In genomic region chr13:40588101-40588500, GRCh38 we compare ENCODE assay signal across 20 cellular contexts.
DNase-seq lines count a peak whose midpoint lies in the region; ATAC-seq, FAIRE-seq and TF ChIP-seq lines count a peak whose summit lies in the region.
"Had no signal": no experiment of that assay in that cellular context is flagged by ENCODE, and none has a peak within 500 bp of the region (broad histone marks: within the 10 kb centered on the region; RNA-seq: fewer than 3 reads in every experiment).

No MANE protein-coding gene starts in this region.

- peak overlapping the region in 4 of 8 donors; percentile 17 to 87 (median 40) for H3K4me3 Mint-ChIP-seq in CD4-positive, alpha-beta memory T cell
- peak overlapping the region in 2 of 4 donors; percentile 1 to 65 for H3K4me3 Mint-ChIP-seq in IgD-negative memory B cell
- no peak overlapping the region for H3K4me3 Mint-ChIP-seq in dendritic cell treated with granulocyte-macrophage colony-stimulating factor and Interleukin-4, amounts not matched to agents 40 ng/mL and 50 ng/mL, for 4 days
- H3K4me3 Mint-ChIP-seq: HFFc6 had no signal

- peaks cover 70 to 95% (median 88%) of the 10 kb centered on the region in 4 donors for H3K4me1 Mint-ChIP-seq in CD4-positive, alpha-beta memory T cell
- peaks cover 61 to 79% (median 66%) of the 10 kb centered on the region in 3 donors for H3K4me1 Mint-ChIP-seq in IgD-negative memory B cell
- H3K4me1 Mint-ChIP-seq in dendritic cell treated with granulocyte-macrophage colony-stimulating factor and Interleukin-4, amounts not matched to agents 40 ng/mL and 50 ng/mL, for 4 days (ENCODE audit: low read depth): peaks cover 73% of the 10 kb centered on the region

- peaks cover 0 to 9% (median 7%) of the 10 kb centered on the region in 8 donors for H3K9me3 Mint-ChIP-seq in CD4-positive, alpha-beta memory T cell
- H3K9me3 Mint-ChIP-seq in IgD-negative memory B cell: peaks cover 0 to 9% (median 0%) of the 10 kb centered on the region in 3 donors
- peaks cover 8% of the 10 kb centered on the region for H3K9me3 Mint-ChIP-seq in dendritic cell treated with granulocyte-macrophage colony-stimulating factor and Interleukin-4, amounts not matched to agents 40 ng/mL and 50 ng/mL, for 4 days

- DNase-seq in CD4-positive, alpha-beta memory T cell: no peak
- DNase-seq in psoas muscle (no peak), NCI-H526 (lab: John Stamatoyannopoulos, UW) (no peak), HPDE6-E6E7 (ENCODE audit: extremely low spot score) (no peak), medulla oblongata (ENCODE audit: extremely low spot score) (no peak), D721Med (ENCODE audit: insufficient read length, low spot score) (no peak)
- DNase-seq: activated effector memory CD4-positive, alpha-beta T cell treated with anti-CD3 and anti-CD28 coated beads, Interleukin-2, amount 50 U/mL, for 16 hours; DND-41; erythroblast; HFFc6; NCI-H2081 treated with DMSO at 0.1 percent for 48 hours; NCI-H524 treated with DMSO at 0.1 percent for 48 hours; PC-9; right lobe of liver; stimulated activated CD4-positive, alpha-beta T cell treated with anti-CD3 and anti-CD28 coated beads, Interleukin-2, amount 100 ng/mL, for 48 hours; tibial artery had no signal

- H3K9me3 ChIP-seq in CD4-positive, alpha-beta memory T cell (ENCODE audit: control insufficient read depth in 1 of 2, low read length in 2 of 2): peaks cover 0 to 1% of the 10 kb centered on the region in 2 donors
- H3K9me3 ChIP-seq in psoas muscle: peaks cover 2% of the 10 kb centered on the region

- intact Hi-C loops in CD4-positive, alpha-beta memory T cell (cut with micrococcal nuclease): no loop called here
- intact Hi-C loops in dendritic cell treated with granulocyte-macrophage colony-stimulating factor and Interleukin-4, amounts not matched to agents 40 ng/mL and 50 ng/mL, for 4 days (cut with micrococcal nuclease): loop anchor here (2.0 to 5.0 kb wide), 2 partner anchors 39 to 79 kb away; partner anchors contain the start of gene FOXO1
- intact Hi-C loops in psoas muscle (cut with DNase I): no loop called here

- H3K27ac Mint-ChIP-seq in CD4-positive, alpha-beta memory T cell: peak overlapping the region in 4 of 7 donors; percentile 19 to 80 (median 62)
- H3K27ac Mint-ChIP-seq in IgD-negative memory B cell: peak overlapping the region in 2 of 3 donors; percentile 4 to 78
- peak overlapping the region; percentile 35 for H3K27ac Mint-ChIP-seq in dendritic cell treated with granulocyte-macrophage colony-stimulating factor and Interleukin-4, amounts not matched to agents 40 ng/mL and 50 ng/mL, for 4 days
- H3K27ac Mint-ChIP-seq: HFFc6 had no signal

- H3K4me3 ChIP-seq in CD4-positive, alpha-beta memory T cell (ENCODE audit: low read length in 2 of 2): no peak overlapping the region
- H3K4me3 ChIP-seq in psoas muscle: peak overlapping the region; percentile 13
- H3K4me3 ChIP-seq: PC-9, right lobe of liver, tibial artery had no signal

- no peaks in the 10 kb centered on the region for H3K27me3 ChIP-seq in CD4-positive, alpha-beta memory T cell (ENCODE audit: insufficient read depth, low read length)
- H3K27me3 ChIP-seq in psoas muscle (ENCODE audit: insufficient read depth in 3 of 3, low read length in 2 of 3): no peaks in the 10 kb centered on the region
- H3K27me3 ChIP-seq: right lobe of liver, tibial artery had no signal

- CTCF ChIA-PET in CD4-positive, alpha-beta memory T cell (lab: Charles Lee; ENCODE audit: partially characterized antibody): no interaction called here

- H3K27me3 Mint-ChIP-seq in CD4-positive, alpha-beta memory T cell: no peaks in the 10 kb centered on the region
- H3K27me3 Mint-ChIP-seq in IgD-negative memory B cell: no peaks in the 10 kb centered on the region
- H3K27me3 Mint-ChIP-seq in dendritic cell treated with granulocyte-macrophage colony-stimulating factor and Interleukin-4, amounts not matched to agents 40 ng/mL and 50 ng/mL, for 4 days: no peaks in the 10 kb centered on the region

- peaks cover 81% of the 10 kb centered on the region for H3K4me1 ChIP-seq in CD4-positive, alpha-beta memory T cell (ENCODE audit: insufficient read depth, low read length)
- peaks cover 77% of the 10 kb centered on the region for H3K4me1 ChIP-seq in psoas muscle

- H3K36me3 ChIP-seq in CD4-positive, alpha-beta memory T cell (ENCODE audit: insufficient read depth, low read length): no peaks in the 10 kb centered on the region
- no peaks in the 10 kb centered on the region for H3K36me3 ChIP-seq in psoas muscle (ENCODE audit: insufficient read depth in 1 of 2, low read depth in 1 of 2)
- H3K36me3 ChIP-seq: right lobe of liver, tibial artery had no signal

- no peak for TF ChIP-seq CTCF in psoas muscle (IDR thresholded peaks at IDR 0.05)
- no peak for TF ChIP-seq CTCF in D721Med (IDR thresholded peaks at IDR 0.05; ENCODE audit: insufficient read depth, missing control alignments)

- WGBS in psoas muscle, 3 donors: 95 to 100% (median 97%) methylated on average over 2 of the region's 2 CpGs

- FAIRE-seq in D721Med (lab: Jason Lieb, UNC): no peak
- FAIRE-seq: colon had no signal

- peaks cover 8 to 10% of the 10 kb centered on the region in 2 donors for H3K36me3 Mint-ChIP-seq in CD4-positive, alpha-beta memory T cell
- H3K36me3 Mint-ChIP-seq in IgD-negative memory B cell: peaks cover 4% of the 10 kb centered on the region
- peaks cover 11% of the 10 kb centered on the region for H3K36me3 Mint-ChIP-seq in dendritic cell treated with granulocyte-macrophage colony-stimulating factor and Interleukin-4, amounts not matched to agents 40 ng/mL and 50 ng/mL, for 4 days (ENCODE audit: low read depth)

- no peak for ATAC-seq in psoas muscle
- ATAC-seq: right lobe of liver had no signal

- no peak overlapping the region for H3K27ac ChIP-seq in CD4-positive, alpha-beta memory T cell (ENCODE audit: low read depth, low read length)
- H3K27ac ChIP-seq in psoas muscle: peak overlapping the region; percentile 90
- H3K27ac ChIP-seq: C4-2B, PC-9 had no signal

- POLR2A ChIA-PET in CD4-positive, alpha-beta memory T cell (lab: Charles Lee; ENCODE audit: partially characterized antibody): no interaction called here
